In the genomic region with DNA sequence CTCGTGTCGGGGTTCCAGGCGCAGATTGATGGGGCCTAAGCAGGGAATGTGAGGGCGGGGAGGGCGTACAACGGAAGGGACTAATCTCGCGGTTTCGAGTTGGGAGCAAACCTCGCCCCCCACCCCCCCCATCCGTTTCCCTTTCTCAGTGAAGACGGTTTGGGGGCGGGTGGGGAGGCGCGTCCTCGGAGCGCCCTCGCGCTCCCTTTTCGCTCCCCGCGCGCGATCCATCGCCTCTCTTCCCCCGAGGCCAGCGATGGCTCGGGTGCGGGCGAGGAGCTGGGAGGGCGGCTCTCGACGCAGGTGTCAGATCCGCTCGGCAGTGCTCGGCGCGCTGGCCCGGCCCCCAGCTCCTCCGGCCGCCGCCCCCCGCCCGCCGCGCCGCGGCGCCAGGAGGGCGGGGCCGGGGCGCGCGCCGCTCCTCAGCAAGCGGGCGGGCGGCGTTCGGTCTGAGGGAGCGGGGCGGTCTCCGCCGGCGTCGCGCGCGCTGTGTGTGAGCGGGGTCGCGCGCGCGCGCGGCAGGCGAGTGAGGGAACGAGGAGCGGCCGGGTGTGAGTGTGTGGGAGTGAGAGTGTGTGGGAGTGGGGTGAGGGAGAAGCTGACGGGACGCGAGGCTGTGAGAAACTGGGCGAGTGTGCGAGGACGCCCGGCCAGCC, we compare ENCODE assay signal across 8 cellular contexts. TPM values are rescaled to one million over a fixed set of nuclear protein-coding genes. Genes with fewer than 3 reads are reported as not detected.
DNase-seq lines count a peak whose midpoint lies in the region; ATAC-seq and TF ChIP-seq lines count a peak whose summit lies in the region.

A gene with protein sequence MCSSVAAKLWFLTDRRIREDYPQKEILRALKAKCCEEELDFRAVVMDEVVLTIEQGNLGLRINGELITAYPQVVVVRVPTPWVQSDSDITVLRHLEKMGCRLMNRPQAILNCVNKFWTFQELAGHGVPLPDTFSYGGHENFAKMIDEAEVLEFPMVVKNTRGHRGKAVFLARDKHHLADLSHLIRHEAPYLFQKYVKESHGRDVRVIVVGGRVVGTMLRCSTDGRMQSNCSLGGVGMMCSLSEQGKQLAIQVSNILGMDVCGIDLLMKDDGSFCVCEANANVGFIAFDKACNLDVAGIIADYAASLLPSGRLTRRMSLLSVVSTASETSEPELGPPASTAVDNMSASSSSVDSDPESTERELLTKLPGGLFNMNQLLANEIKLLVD (plus strand): TSS at position 516 of the 656 bp plus-strand sequence. CDS start 15,876 bp downstream, outside the sequence.

- DNase-seq in Caki2 (ENCODE audit: low read depth): peak; percentile 83
- peak; percentile 68 for DNase-seq in RPMI7951 (ENCODE audit: low read depth)
- DNase-seq in activated gamma-delta T cell treated with Interleukin-2 at 50 U/mL for 16 hours: peak; percentile 73
- peak; percentile 53 to 72 for DNase-seq in foreskin keratinocyte
- peak; percentile 68 for DNase-seq in neural crest cell (ENCODE audit: low read depth, low spot score)

- no peaks in the 10 kb centered on the region for H3K27me3 ChIP-seq in foreskin keratinocyte

- H3K27me3 Mint-ChIP-seq in IgD-negative memory B cell: peaks cover 6% of the 10 kb centered on the region
- H3K27me3 Mint-ChIP-seq in neural crest cell (ENCODE audit: low read depth): no peaks in the 10 kb centered on the region
- peaks cover 7% of the 10 kb centered on the region for H3K27me3 Mint-ChIP-seq in stimulated activated naive CD8-positive, alpha-beta T cell treated with anti-CD3 and anti-CD28 coated beads, Interleukin-15, Interleukin-2, amounts not matched to agents 100 ng/mL and 50 ng/mL, for 24 hours

- H3K27ac ChIP-seq in foreskin keratinocyte: peak within 1 kb of the TSS; percentile 93

- ATAC-seq in GM21447 (IDR thresholded peaks at IDR 0.05; ENCODE audit: unreplicated experiment) (peak; percentile 77), foreskin keratinocyte (peak; percentile 85)

- no peaks in the 10 kb centered on the region for H3K9me3 Mint-ChIP-seq in IgD-negative memory B cell
- H3K9me3 Mint-ChIP-seq in neural crest cell: no peaks in the 10 kb centered on the region
- no peaks in the 10 kb centered on the region for H3K9me3 Mint-ChIP-seq in stimulated activated naive CD8-positive, alpha-beta T cell treated with anti-CD3 and anti-CD28 coated beads, Interleukin-15, Interleukin-2, amounts not matched to agents 100 ng/mL and 50 ng/mL, for 24 hours

- no peaks in the 10 kb centered on the region for H3K4me1 ChIP-seq in foreskin keratinocyte

- in situ Hi-C loops in Caki2 (cut with HindIII; ENCODE audit: low pct_unique_long_range_greater_than_20kb, low sequenced_read_pairs): no loop called here

- H3K36me3 Mint-ChIP-seq in IgD-negative memory B cell (no peaks in the 10 kb centered on the region), neural crest cell (ENCODE audit: low read depth) (no peaks in the 10 kb centered on the region)
- H3K36me3 Mint-ChIP-seq in stimulated activated naive CD8-positive, alpha-beta T cell treated with anti-CD3 and anti-CD28 coated beads, Interleukin-15, Interleukin-2, amounts not matched to agents 100 ng/mL and 50 ng/mL, for 24 hours (ENCODE audit: low read depth): no peaks in the 10 kb centered on the region

- H3K4me1 Mint-ChIP-seq in IgD-negative memory B cell (peaks cover 18 to 35% (median 28%) of the 10 kb centered on the region in 3 donors), neural crest cell (peaks cover 44% of the 10 kb centered on the region)
- H3K4me1 Mint-ChIP-seq in stimulated activated naive CD8-positive, alpha-beta T cell treated with anti-CD3 and anti-CD28 coated beads, Interleukin-15, Interleukin-2, amounts not matched to agents 100 ng/mL and 50 ng/mL, for 24 hours (ENCODE audit: low read depth): peaks cover 28% of the 10 kb centered on the region

- peak within 1 kb of the TSS; percentile 87 to 98 (median 96) for H3K4me3 Mint-ChIP-seq in IgD-negative memory B cell
- peak within 1 kb of the TSS; percentile 95 for H3K4me3 Mint-ChIP-seq in neural crest cell
- H3K4me3 Mint-ChIP-seq in stimulated activated naive CD8-positive, alpha-beta T cell treated with anti-CD3 and anti-CD28 coated beads, Interleukin-15, Interleukin-2, amounts not matched to agents 100 ng/mL and 50 ng/mL, for 24 hours: peak within 1 kb of the TSS; percentile 84

- peak within 1 kb of the TSS; percentile 53 to 96 (median 55) for H3K27ac Mint-ChIP-seq in IgD-negative memory B cell
- peak within 1 kb of the TSS; percentile 98 for H3K27ac Mint-ChIP-seq in neural crest cell (ENCODE audit: unreplicated experiment)
- peak within 1 kb of the TSS; percentile 90 for H3K27ac Mint-ChIP-seq in stimulated activated naive CD8-positive, alpha-beta T cell treated with anti-CD3 and anti-CD28 coated beads, Interleukin-15, Interleukin-2, amounts not matched to agents 100 ng/mL and 50 ng/mL, for 24 hours

- TF ChIP-seq CTCF in foreskin keratinocyte (conservative IDR thresholded peaks at IDR 0.05) (no peak), neural crest cell (conservative IDR thresholded peaks at IDR 0.05) (no peak)

RNA-seq across cellular contexts. Expression of the gene that starts here (rescaled TPM):
- total RNA-seq in Caki2 (2014; rRNA removed; shearing (Covaris generic); ENCODE audit: low replicate concordance): 12.4 and 12.6 TPM in 2 replicates
- 10.9 TPM for polyA plus RNA-seq in IgD-negative memory B cell
- 9.9 and 10.2 TPM in 2 replicates for total RNA-seq in RPMI7951 (2014; rRNA removed; shearing (Covaris generic))
- total RNA-seq in foreskin keratinocyte: 35.5 and 39.8 TPM in 2 replicates
- 12.5 and 15.6 TPM in 2 replicates for polyA plus RNA-seq in foreskin keratinocyte
- 64.2 and 66.1 TPM in 2 replicates for total RNA-seq in neural crest cell

Comparison
In these comparisons a context has a peak if more than half of its experiments do, and no peak if none do; other contexts are left out.
1. Peak in every context shown above with its lines: DNase-seq, ATAC-seq and H3K27ac ChIP-seq.